ENCODE assay signal across 1 cellular context in genomic region chr21:16198546-16198945, GRCh38.
TF ChIP-seq lines count a peak whose summit lies in the region.

No MANE protein-coding gene starts in this region.

TF ChIP-seq in SK-N-SH treated with all-trans-retinoic acid at 6 μM for 48 hours, 23 proteins besides CTCF, POLR2A, EP300 and RAD21 (continued from another document):
- TF ChIP-seq PPARA (CRISPR knock-in tag; IDR thresholded peaks at IDR 0.05; ENCODE audit: borderline replicate concordance) (no peak), ZC3H10 (CRISPR knock-in tag; IDR thresholded peaks at IDR 0.05) (no peak)
